Comparison of ENCODE assay signal across 9 cellular contexts in genomic region chr2:189751080-189751658, GRCh38. TPM values are rescaled to one million over a fixed set of nuclear protein-coding genes. Genes with fewer than 3 reads are reported as not detected.
DNase-seq lines count a peak whose midpoint lies in the region; ATAC-seq, FAIRE-seq and TF ChIP-seq lines count a peak whose summit lies in the region.
"Had no signal": no experiment of that assay in that cellular context is flagged by ENCODE, and none has a peak within 500 bp of the region (broad histone marks: within the 10 kb centered on the region; RNA-seq: fewer than 3 reads in every experiment).

No MANE protein-coding gene starts in this region.

- H3K79me2 ChIP-seq in K562 (ENCODE audit: control insufficient read depth, insufficient read depth, low read length) = no peaks in the 10 kb centered on the region

- no peak overlapping the region for H3K4me2 ChIP-seq in K562 (ENCODE audit: insufficient read depth, low read length)

- in situ Hi-C loops in K562 (cut with MboI) = no loop called here

- FAIRE-seq in A204.1 (lab: Jason Lieb, UNC) (peak; percentile 67), RCC 7860 (lab: Jason Lieb, UNC) (peak; percentile 31), K562 (lab: Jason Lieb, UNC) (peak; percentile 79)

- no peak overlapping the region for H3K9ac ChIP-seq in K562 (ENCODE audit: insufficient read depth in 1 of 2, low read depth in 2 of 2, low read length in 2 of 2)

- peaks cover 0 to 2% of the 10 kb centered on the region in 2 experiments; a peak in 2 of 5 replicates for H3K4me1 ChIP-seq in K562 (replicated peaks in 1 of 2; ENCODE audit: control insufficient read depth in 2 of 2, insufficient read depth in 2 of 2, low read length in 2 of 2)
- H3K4me1 ChIP-seq in left lung = no peaks in the 10 kb centered on the region
- H3K4me1 ChIP-seq in testis = no peaks in the 10 kb centered on the region

- H3K27me3 ChIP-seq in K562 (ENCODE audit: control insufficient read depth in 2 of 2, insufficient read depth in 2 of 2, low read length in 2 of 2) (no peaks in the 10 kb centered on the region), left lung (no peaks in the 10 kb centered on the region), testis (no peaks in the 10 kb centered on the region)
- H3K27me3 ChIP-seq: ovary had no signal

- H3K36me3 ChIP-seq in K562 (ENCODE audit: control insufficient read depth, insufficient read depth, low read length) (no peaks in the 10 kb centered on the region), left lung (peaks cover 0 to 49% of the 10 kb centered on the region in 2 donors), testis (ENCODE audit: low read depth, missing control alignments) (no peaks in the 10 kb centered on the region)
- H3K36me3 ChIP-seq: ovary had no signal

- H3K9me1 ChIP-seq in K562 (ENCODE audit: control insufficient read depth, insufficient read depth, low read length) = no peaks in the 10 kb centered on the region

- WGBS in K562 (ENCODE audit: insufficient coverage, low coverage, missing lambda C conversion rate) = 38% methylated on average over 6 of the region's 10 CpGs
- WGBS in testis, 2 donors = 82 to 83% methylated on average over 10 of the region's 10 CpGs

- TF ChIP-seq RAD21 in K562 (CRISPR knock-in tag; conservative IDR thresholded peaks at IDR 0.05 in 1 of 2, IDR thresholded peaks at IDR 0.05 in 1 of 2) = peak; percentile 16 to 59; a peak in 3 of 4 replicates

- DNase-seq in DMS53 (lab: John Stamatoyannopoulos, UW) (peak; percentile 69), RCC 7860 (ENCODE audit: low spot score) (peak; percentile 18), K562 (ENCODE audit: extremely low read depth in 1 of 4, low spot score in 3 of 4) (peak; percentile 14 to 55 (median 29)), left lung (no peak), testis (peak; percentile 61)

- intact Hi-C loops in K562 (cut with micrococcal nuclease) (loop anchor here (5.0 kb wide), 1 partner anchor 321 kb away; no protein-coding TSS in a partner anchor), left lung (cut with DNase I) (no loop called here), testis (cut with DNase I; ENCODE audit: low total_unique reads) (no loop called here)

- BruUV-seq in K562 (replicated peaks; lab: Mats Ljungman, UMichigan) = no TSS peak

- TF ChIP-seq POLR2A in K562 (conservative IDR thresholded peaks at IDR 0.05) (no peak), testis (IDR thresholded peaks at IDR 0.05) (no peak)

- CTCF ChIA-PET in K562 (lab: Yijun Ruan, JAX; ENCODE audit: low intra/inter-chr PET ratio) = interaction anchor here (1.0 to 1.4 kb wide), 3 partner anchors 13 to 760 kb away, joined by 3 to 10 read pairs (median 3); no protein-coding TSS in a partner anchor

- H3K27ac ChIP-seq in K562 (ENCODE audit: extremely low read depth, low read depth, low read length) (no peak overlapping the region), left lung (no peak overlapping the region), testis (no peak overlapping the region)
- H3K27ac ChIP-seq: ovary had no signal

- TF ChIP-seq CTCF in K562 (IDR thresholded peaks at IDR 0.05 in 2 of 3, conservative IDR thresholded peaks at IDR 0.05 in 1 of 3; ENCODE audit: insufficient read depth in 2 of 3, low read depth in 1 of 3, low read length in 3 of 3) (peak; percentile 56 to 64 (median 59)), left lung (IDR thresholded peaks at IDR 0.05) (peak; percentile 34), testis (IDR thresholded peaks at IDR 0.05) (peak; percentile 44 to 60 (median 51))

- no peak overlapping the region for H3K4me3 ChIP-seq in K562
- no peak overlapping the region for H3K4me3 ChIP-seq in left lung
- no peak overlapping the region for H3K4me3 ChIP-seq in testis
- H3K4me3 ChIP-seq: ovary had no signal

- no peaks in the 10 kb centered on the region for H4K20me1 ChIP-seq in K562 (replicated peaks; ENCODE audit: control insufficient read depth, insufficient read depth, low read length)

- no peaks in the 10 kb centered on the region for H3K9me3 ChIP-seq in K562 (replicated peaks; ENCODE audit: control insufficient read depth, insufficient read depth, low read depth, low read length)
- H3K9me3 ChIP-seq in left lung = no peaks in the 10 kb centered on the region
- no peaks in the 10 kb centered on the region for H3K9me3 ChIP-seq in testis
- H3K9me3 ChIP-seq: ovary had no signal

- H2AFZ ChIP-seq in K562 (ENCODE audit: low read depth, low read length) = no peak overlapping the region

- no peak for TF ChIP-seq EP300 in K562 (IDR thresholded peaks at IDR 0.05; ENCODE audit: low read length)

- peak; percentile 61 for ATAC-seq in HG02852 (IDR thresholded peaks at IDR 0.05; ENCODE audit: unreplicated experiment)
- peak; percentile 87 for ATAC-seq in K562
- ATAC-seq in left lung = peak; percentile 73
- no peak for ATAC-seq in HG02623 (IDR thresholded peaks at IDR 0.05; ENCODE audit: unreplicated experiment)

- POLR2A ChIA-PET in K562 (lab: Yijun Ruan, JAX) = interaction anchor here (1.5 kb wide), 1 partner anchor 12 kb away, joined by 4 read pairs; the partner anchor contains the start of gene OSGEPL1

TF ChIP-seq in K562, 482 proteins besides CTCF, POLR2A, EP300 and RAD21 (continues in another document):
- TF ChIP-seq CHD4 (IDR thresholded peaks at IDR 0.05; ENCODE audit: insufficient read depth, insufficient replicate concordance, low read depth, low read length, poor library complexity, severe bottlenecking) = no peak
- no peak for TF ChIP-seq GTF2A2 (tag; IDR thresholded peaks at IDR 0.05)
- TF ChIP-seq ZNF316 (IDR thresholded peaks at IDR 0.05) = peak; percentile 77

RNA-seq across cellular contexts. Expression of gene OSGEPL1, which starts 11.4 kb away (rescaled TPM):
- total RNA-seq in K562 (2011; cell fraction: chromatin; rRNA removed; ENCODE audit: low replicate concordance) = 6.3 and 13.1 TPM in 2 replicates
- total RNA-seq in K562 (2011; cell fraction: nucleolus; rRNA removed) = 6.0 and 6.7 TPM in 2 replicates
- 6.5 and 8.3 TPM in 2 replicates for total RNA-seq in K562 (2011; cell fraction: nucleoplasm; rRNA removed)
- total RNA-seq in K562 (2014; rRNA removed) (3.6 and 3.7 TPM in 2 replicates), K562 (2014; rRNA removed; fragmentation: Illumina TruSeq; extraction: Trizol) (6.0 and 6.5 TPM in 2 replicates), K562 (2015; rRNA removed; fragmentation: Illumina TruSeq; extraction: Trizol) (5.3 and 6.5 TPM in 2 replicates), K562 (2021) (2.5 and 3.7 TPM in 2 replicates), left lung (10 to 100 TPM in 1 of 2 donors, 1 to 10 TPM in 1; 7.2 to 10.1 TPM), testis (10 to 100 TPM; 15.7 TPM)
- polyA plus RNA-seq in K562 (2011; rRNA removed) (10.4 and 10.8 TPM in 2 replicates), K562 (2014; fragmentation: Illumina TruSeq; extraction: Trizol) (5.0 and 5.2 TPM in 2 replicates), K562 (2014; fragmentation: Nextera tagmentation; extraction: Ambion mirVana) (1 to 10 TPM; 8.9 to 9.3 TPM), K562 (2014; rRNA removed) (5.1 and 6.0 TPM in 2 replicates), testis (ENCODE audit: insufficient read depth, low read depth, low replicate concordance) (11.0 TPM)
- 1.6 and 3.5 TPM in 2 replicates for polyA plus RNA-seq in K562 (2011; cell fraction: cytosol; rRNA removed)
- polyA plus RNA-seq in K562 (2011; cell fraction: nucleus; rRNA removed) = 8.3 and 13.3 TPM in 2 replicates
- polyA plus RNA-seq in K562 (2012) = 3.6 and 4.7 TPM in 2 replicates
- polyA minus RNA-seq in K562 (2011; rRNA and poly(A)+ RNA removed) = 5.7 and 7.6 TPM in 2 replicates
- polyA minus RNA-seq in K562 (2011; cell fraction: cytosol; rRNA and poly(A)+ RNA removed) = 2.2 and 3.4 TPM in 2 replicates
- 7.5 and 14.2 TPM in 2 replicates for polyA minus RNA-seq in K562 (2011; cell fraction: nucleus; rRNA and poly(A)+ RNA removed)

RNA-seq across cellular contexts. Expression of gene ORMDL1, which starts 33.0 kb away (rescaled TPM):
- total RNA-seq in K562 (2011; cell fraction: chromatin; rRNA removed; ENCODE audit: low replicate concordance) = 35.1 and 80.6 TPM in 2 replicates
- 19.5 and 23.3 TPM in 2 replicates for total RNA-seq in K562 (2011; cell fraction: nucleolus; rRNA removed)
- total RNA-seq in K562 (2011; cell fraction: nucleoplasm; rRNA removed) = 43.8 and 59.6 TPM in 2 replicates
- total RNA-seq in K562 (2014; rRNA removed) (28.9 and 35.1 TPM in 2 replicates), K562 (2014; rRNA removed; fragmentation: Illumina TruSeq; extraction: Trizol) (48.9 and 54.1 TPM in 2 replicates), K562 (2015; rRNA removed; fragmentation: Illumina TruSeq; extraction: Trizol) (44.3 and 50.6 TPM in 2 replicates), K562 (2021) (33.8 and 35.3 TPM in 2 replicates), left lung (10 to 100 TPM; 55.3 to 56.8 TPM), testis (100 to 1,000 TPM; 122 to 158 TPM)
- polyA plus RNA-seq in K562 (2011; rRNA removed) (59.1 and 74.2 TPM in 2 replicates), K562 (2014; fragmentation: Illumina TruSeq; extraction: Trizol) (41.4 and 47.2 TPM in 2 replicates), K562 (2014; fragmentation: Nextera tagmentation; extraction: Ambion mirVana) (10 to 100 TPM; 50.0 to 57.5 TPM), K562 (2014; rRNA removed) (62.9 and 69.0 TPM in 2 replicates), testis (ENCODE audit: insufficient read depth, low read depth, low replicate concordance) (91.0 TPM)
- 15.6 and 28.6 TPM in 2 replicates for polyA plus RNA-seq in K562 (2011; cell fraction: cytosol; rRNA removed)
- polyA plus RNA-seq in K562 (2011; cell fraction: nucleus; rRNA removed) = 74.3 and 102 TPM in 2 replicates
- polyA plus RNA-seq in K562 (2012) = 31.6 and 46.2 TPM in 2 replicates
- 27.6 and 33.7 TPM in 2 replicates for polyA minus RNA-seq in K562 (2011; rRNA and poly(A)+ RNA removed)
- 7.7 and 8.8 TPM in 2 replicates for polyA minus RNA-seq in K562 (2011; cell fraction: cytosol; rRNA and poly(A)+ RNA removed)
- polyA minus RNA-seq in K562 (2011; cell fraction: nucleus; rRNA and poly(A)+ RNA removed) = 18.7 and 29.1 TPM in 2 replicates

RNA-seq across cellular contexts. Expression of gene PMS1, which starts 33.1 kb away (rescaled TPM):
- 23.9 and 58.8 TPM in 2 replicates for total RNA-seq in K562 (2011; cell fraction: chromatin; rRNA removed; ENCODE audit: low replicate concordance)
- 13.7 and 15.5 TPM in 2 replicates for total RNA-seq in K562 (2011; cell fraction: nucleolus; rRNA removed)
- total RNA-seq in K562 (2011; cell fraction: nucleoplasm; rRNA removed) = 22.4 and 33.4 TPM in 2 replicates
- total RNA-seq in K562 (2014; rRNA removed) = 17.6 TPM in 2 replicates
- 28.1 and 28.2 TPM in 2 replicates for total RNA-seq in K562 (2014; rRNA removed; fragmentation: Illumina TruSeq; extraction: Trizol)
- 26.6 and 29.8 TPM in 2 replicates for total RNA-seq in K562 (2015; rRNA removed; fragmentation: Illumina TruSeq; extraction: Trizol)
- 24.7 and 31.5 TPM in 2 replicates for total RNA-seq in K562 (2021)
- 20.0 and 24.2 TPM in 2 replicates for polyA plus RNA-seq in K562 (2011; rRNA removed)
- 5.9 and 6.8 TPM in 2 replicates for polyA plus RNA-seq in K562 (2011; cell fraction: cytosol; rRNA removed)
- polyA plus RNA-seq in K562 (2011; cell fraction: nucleus; rRNA removed) = 17.3 and 18.1 TPM in 2 replicates
- 13.5 and 14.3 TPM in 2 replicates for polyA plus RNA-seq in K562 (2012)
- polyA plus RNA-seq in K562 (2014; fragmentation: Illumina TruSeq; extraction: Trizol) = 18.6 and 26.2 TPM in 2 replicates
- 10 to 100 TPM; 14.5 to 19.9 TPM for polyA plus RNA-seq in K562 (2014; fragmentation: Nextera tagmentation; extraction: Ambion mirVana)
- 20.3 and 24.7 TPM in 2 replicates for polyA plus RNA-seq in K562 (2014; rRNA removed)
- polyA minus RNA-seq in K562 (2011; rRNA and poly(A)+ RNA removed) = 28.2 and 31.3 TPM in 2 replicates
- 13.8 and 19.7 TPM in 2 replicates for polyA minus RNA-seq in K562 (2011; cell fraction: cytosol; rRNA and poly(A)+ RNA removed)
- 26.5 and 41.3 TPM in 2 replicates for polyA minus RNA-seq in K562 (2011; cell fraction: nucleus; rRNA and poly(A)+ RNA removed)
- 10 to 100 TPM; 25.4 to 28.4 TPM for total RNA-seq in left lung
- 10 to 100 TPM; 39.5 to 81.8 TPM for total RNA-seq in testis
- polyA plus RNA-seq in testis (ENCODE audit: insufficient read depth, low read depth, low replicate concordance) = 69.3 TPM

Comparison
In these comparisons a context has a peak if more than half of its experiments do, and no peak if none do; other contexts are left out.
1. DNase-seq: peak in DMS53 (single experiment), RCC 7860 (single experiment), K562 (4 of 4) and testis (single experiment); none in left lung (0 of 2).
2. Peak in every context shown above with its lines, with median percentiles within 50 percentile points of each other: CTCF ChIP-seq.